9 cellular contexts compared by ENCODE assay signal in the genomic region with DNA sequence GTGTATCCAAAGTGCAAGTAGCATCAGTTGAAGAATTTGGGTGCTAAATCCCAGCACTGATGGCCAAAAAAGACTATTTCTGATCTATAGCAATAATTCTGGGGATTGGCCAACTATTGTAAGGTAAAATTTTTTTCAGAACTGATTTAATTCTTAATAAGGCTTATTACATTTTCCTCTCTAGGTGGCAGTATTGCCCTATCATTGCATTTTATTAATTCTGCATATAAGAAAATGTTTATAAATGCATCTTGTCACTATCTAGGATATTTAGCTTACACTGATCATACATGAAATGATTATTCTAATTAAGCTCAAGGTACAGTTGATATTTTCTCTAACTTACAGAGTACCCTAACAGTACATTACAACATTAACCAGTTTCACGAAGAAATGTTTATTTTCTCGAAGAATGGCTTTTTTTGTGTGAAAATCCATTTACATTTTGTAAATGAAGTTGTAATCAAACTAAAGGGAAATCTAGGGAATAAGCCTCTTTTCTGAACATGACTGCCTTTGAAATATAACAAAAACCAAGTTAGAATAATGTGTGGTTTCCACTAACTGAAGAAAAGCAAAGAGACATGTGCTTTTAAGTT. TPM values are rescaled to one million over a fixed set of nuclear protein-coding genes. Genes with fewer than 3 reads are reported as not detected.
A peak's percentile ranks its signal among the peaks of the same experiment; 100 is the strongest.
DNase-seq lines count a peak whose midpoint lies in the region; ATAC-seq and TF ChIP-seq lines count a peak whose summit lies in the region.
"Had no signal": no experiment of that assay in that cellular context is flagged by ENCODE, and none has a peak within 500 bp of the region (broad histone marks: within the 10 kb centered on the region; RNA-seq: fewer than 3 reads in every experiment).

No MANE protein-coding gene starts in this region.

- peaks cover 4% of the 10 kb centered on the region for H3K9me3 Mint-ChIP-seq in mesothelial cell of epicardium

- H3K4me3 ChIP-seq in brain microvascular endothelial cell (ENCODE audit: low read depth, low read length), result no peak overlapping the region
- H3K4me3 ChIP-seq: BLaER1 treated with 17β-estradiol and CSF1 and Interleukin-3, amounts not matched to agents 10 nM and 100 nM had no signal

- H3K4me3 Mint-ChIP-seq in mesothelial cell of epicardium, result no peak overlapping the region

- peak; percentile 34 for TF ChIP-seq CTCF in brain microvascular endothelial cell (IDR thresholded peaks at IDR 0.05; ENCODE audit: low read depth, low read length, missing control alignments)
- peak; percentile 67 for TF ChIP-seq CTCF in mesothelial cell of epicardium (IDR thresholded peaks at IDR 0.05; ENCODE audit: unreplicated experiment)

- H3K27me3 Mint-ChIP-seq in mesothelial cell of epicardium (ENCODE audit: low read depth), result peaks cover 24% of the 10 kb centered on the region

- H3K4me1 Mint-ChIP-seq in mesothelial cell of epicardium, result no peaks in the 10 kb centered on the region

- no peaks in the 10 kb centered on the region for H3K27me3 ChIP-seq in brain microvascular endothelial cell (replicated peaks)
- H3K27me3 ChIP-seq: BLaER1 treated with 17β-estradiol and CSF1 and Interleukin-3, amounts not matched to agents 10 nM and 100 nM had no signal

- no peak overlapping the region for H3K27ac Mint-ChIP-seq in mesothelial cell of epicardium

- ATAC-seq in left lobe of liver, result no peak
- ATAC-seq in GM18861 (IDR thresholded peaks at IDR 0.05; ENCODE audit: unreplicated experiment), result no peak

- peak; percentile 18 for DNase-seq in NCI-H1092 treated with DMSO at 0.1 percent for 48 hours (lab: John Stamatoyannopoulos, UW)
- no peak for DNase-seq in NCI-H1092 (lab: John Stamatoyannopoulos, UW)
- peak; percentile 72 for DNase-seq in NCI-H1694 (lab: John Stamatoyannopoulos, UW)
- DNase-seq in brain microvascular endothelial cell, result no peak
- DNase-seq in mesothelial cell of epicardium (ENCODE audit: low spot score in 2 of 2, unreplicated experiment in 2 of 2), result no peak
- no peak for DNase-seq in left lobe of liver (ENCODE audit: low spot score)
- DNase-seq in stimulated activated CD8-positive, alpha-beta memory T cell treated with anti-CD3 and anti-CD28 coated beads, Interleukin-4, amount 100 ng/mL, for 48 hours, result no peak

- peaks cover 1% of the 10 kb centered on the region for H3K36me3 Mint-ChIP-seq in mesothelial cell of epicardium

- H3K27ac ChIP-seq in brain microvascular endothelial cell, result no peak overlapping the region
- H3K27ac ChIP-seq: BLaER1 treated with 17β-estradiol and CSF1 and Interleukin-3, amounts not matched to agents 10 nM and 100 nM had no signal

- in situ Hi-C loops in brain microvascular endothelial cell (cut with HindIII; ENCODE audit: low pct_ligation_motif_present, low sequenced_read_pairs), result no loop called here

- no peaks in the 10 kb centered on the region for H3K36me3 ChIP-seq in brain microvascular endothelial cell (replicated peaks)
- H3K36me3 ChIP-seq: BLaER1 treated with 17β-estradiol and CSF1 and Interleukin-3, amounts not matched to agents 10 nM and 100 nM had no signal

RNA-seq across cellular contexts. Expression of gene TTN, which starts 11.0 kb away (rescaled TPM):
- total RNA-seq in mesothelial cell of epicardium (0.84 to 1.2 TPM (median 1.0 TPM) in 3 replicates), left lobe of liver (1.1 TPM)

Comparison
In these comparisons a context has a peak if more than half of its experiments do, and no peak if none do; other contexts are left out.
1. DNase-seq: peak in NCI-H1092 treated with DMSO at 0.1 percent for 48 hours (single experiment) and NCI-H1694 (single experiment); none in NCI-H1092 (single experiment), brain microvascular endothelial cell (single experiment), mesothelial cell of epicardium (0 of 2), left lobe of liver (single experiment) and stimulated activated CD8-positive, alpha-beta memory T cell treated with anti-CD3 and anti-CD28 coated beads, Interleukin-4, amount 100 ng/mL, for 48 hours (single experiment).